In the genomic region with DNA sequence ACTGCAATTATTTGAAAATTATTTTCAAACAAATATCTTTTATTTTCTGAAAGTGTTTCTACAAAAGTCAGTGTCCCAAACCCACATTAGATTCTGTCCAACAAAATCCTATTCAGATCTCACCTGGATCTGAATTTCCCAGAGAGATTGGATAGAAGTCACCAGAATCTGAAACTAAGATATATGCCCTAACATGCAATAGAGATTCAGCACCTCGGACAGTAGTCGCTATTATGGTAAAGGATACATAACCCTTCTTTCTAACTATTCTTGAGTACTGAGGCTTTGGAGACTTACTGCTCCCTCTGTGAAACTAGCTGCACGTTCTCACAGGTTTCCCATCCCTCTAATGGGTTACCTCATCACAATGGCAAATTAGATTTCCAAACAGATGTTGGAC, we compare ENCODE assay signal across 14 cellular contexts.
DNase-seq lines count a peak whose midpoint lies in the region; ATAC-seq, FAIRE-seq and TF ChIP-seq lines count a peak whose summit lies in the region.
"Had no signal": no experiment of that assay in that cellular context is flagged by ENCODE, and none has a peak within 500 bp of the region (broad histone marks: within the 10 kb centered on the region; RNA-seq: fewer than 3 reads in every experiment).

No MANE protein-coding gene starts in this region.

- H3K9me3 ChIP-seq in K562 (replicated peaks; ENCODE audit: control insufficient read depth, insufficient read depth, low read depth, low read length) (no peaks in the 10 kb centered on the region), gastroesophageal sphincter (no peaks in the 10 kb centered on the region)
- H3K9me3 ChIP-seq: adrenal gland had no signal

- no peak for FAIRE-seq in K562 (lab: Jason Lieb, UNC)
- FAIRE-seq: endometrium had no signal

- no peak overlapping the region for H3K4me2 ChIP-seq in K562 (ENCODE audit: insufficient read depth, low read length)

- peak; percentile 11 for DNase-seq in GM12865 (ENCODE audit: low read depth)
- peak; percentile 30 for DNase-seq in M059J (ENCODE audit: low read depth)
- DNase-seq in K562 (ENCODE audit: extremely low read depth in 1 of 4, low spot score in 3 of 4): peak in 2 of 4 experiments; percentile 23 to 34
- peak; percentile 14 for DNase-seq in islet precursor cell
- no peak for DNase-seq in activated CD8-positive, alpha-beta memory T cell treated with anti-CD3 and anti-CD28 coated beads, Interleukin-2, amount 10 ng/mL, durations not matched to agents 7 days and 5 days
- DNase-seq in activated CD4-positive, alpha-beta T cell treated with anti-CD3 and anti-CD28 coated beads, Interleukin-2, amount 50 U/mL, for 4 hours: no peak
- DNase-seq in head of caudate nucleus: no peak
- DNase-seq: adrenal gland; CD8-positive, alpha-beta memory T cell; NCI-H1417; nucleus accumbens had no signal

- intact Hi-C loops in K562 (cut with micrococcal nuclease) (no loop called here), head of caudate nucleus (cut with DNase I) (no loop called here)

- no peak for TF ChIP-seq EP300 in K562 (IDR thresholded peaks at IDR 0.05; ENCODE audit: low read length)
- no peak for TF ChIP-seq EP300 in gastroesophageal sphincter (IDR thresholded peaks at IDR 0.05)

- no peak for TF ChIP-seq POLR2A in K562 (conservative IDR thresholded peaks at IDR 0.05)
- TF ChIP-seq POLR2A in gastroesophageal sphincter (IDR thresholded peaks at IDR 0.05): no peak

- H3K9me3 Mint-ChIP-seq in activated CD8-positive, alpha-beta memory T cell treated with anti-CD3 and anti-CD28 coated beads, Interleukin-2, amount 10 ng/mL, durations not matched to agents 7 days and 5 days (ENCODE audit: low read depth): no peaks in the 10 kb centered on the region
- H3K9me3 Mint-ChIP-seq: stimulated activated effector memory CD8-positive, alpha-beta T cell treated with anti-CD3 and anti-CD28 coated beads, Interleukin-12 subunit alpha, Interleukin-12 subunit beta, amount 100 ng/mL, for 72 hours had no signal

- no peak overlapping the region for H3K4me3 Mint-ChIP-seq in activated CD8-positive, alpha-beta memory T cell treated with anti-CD3 and anti-CD28 coated beads, Interleukin-2, amount 10 ng/mL, durations not matched to agents 7 days and 5 days
- H3K4me3 Mint-ChIP-seq: CD8-positive, alpha-beta memory T cell; stimulated activated effector memory CD8-positive, alpha-beta T cell treated with anti-CD3 and anti-CD28 coated beads, Interleukin-12 subunit alpha, Interleukin-12 subunit beta, amount 100 ng/mL, for 72 hours had no signal

- 0% methylated on average over 3 of the region's 3 CpGs for WGBS in K562 (ENCODE audit: insufficient coverage, low coverage, missing lambda C conversion rate)
- 0 to 4% methylated on average over 3 of the region's 3 CpGs for WGBS in gastroesophageal sphincter (ENCODE audit: low coverage in 1 of 2), 2 donors

- no peak overlapping the region for H3K9ac ChIP-seq in K562 (ENCODE audit: insufficient read depth in 1 of 2, low read depth in 2 of 2, low read length in 2 of 2)

- H3K79me2 ChIP-seq in K562 (ENCODE audit: control insufficient read depth, insufficient read depth, low read length): no peaks in the 10 kb centered on the region

- peaks cover 8 to 11% of the 10 kb centered on the region in 2 experiments; a peak in 4 of 5 replicates for H3K27me3 ChIP-seq in K562 (ENCODE audit: control insufficient read depth in 2 of 2, insufficient read depth in 2 of 2, low read length in 2 of 2)
- H3K27me3 ChIP-seq in gastroesophageal sphincter: no peaks in the 10 kb centered on the region

- H2AFZ ChIP-seq in K562 (ENCODE audit: low read depth, low read length): no peak overlapping the region

- H3K36me3 ChIP-seq in K562 (ENCODE audit: control insufficient read depth, insufficient read depth, low read length): no peaks in the 10 kb centered on the region
- H3K36me3 ChIP-seq in gastroesophageal sphincter: no peaks in the 10 kb centered on the region
- H3K36me3 ChIP-seq: adrenal gland had no signal

- H3K36me3 Mint-ChIP-seq in activated CD8-positive, alpha-beta memory T cell treated with anti-CD3 and anti-CD28 coated beads, Interleukin-2, amount 10 ng/mL, durations not matched to agents 7 days and 5 days: no peaks in the 10 kb centered on the region
- H3K36me3 Mint-ChIP-seq: CD8-positive, alpha-beta memory T cell; stimulated activated effector memory CD8-positive, alpha-beta T cell treated with anti-CD3 and anti-CD28 coated beads, Interleukin-12 subunit alpha, Interleukin-12 subunit beta, amount 100 ng/mL, for 72 hours had no signal

- CTCF ChIA-PET in K562 (lab: Yijun Ruan, JAX; ENCODE audit: low intra/inter-chr PET ratio): no interaction called here
- CTCF ChIA-PET in activated CD8-positive, alpha-beta memory T cell treated with anti-CD3 and anti-CD28 coated beads, Interleukin-2, amount 10 ng/mL, durations not matched to agents 7 days and 5 days (lab: Charles Lee): no interaction called here

- H3K27ac Mint-ChIP-seq in activated CD8-positive, alpha-beta memory T cell treated with anti-CD3 and anti-CD28 coated beads, Interleukin-2, amount 10 ng/mL, durations not matched to agents 7 days and 5 days: no peak overlapping the region
- H3K27ac Mint-ChIP-seq: CD8-positive, alpha-beta memory T cell; stimulated activated effector memory CD8-positive, alpha-beta T cell treated with anti-CD3 and anti-CD28 coated beads, Interleukin-12 subunit alpha, Interleukin-12 subunit beta, amount 100 ng/mL, for 72 hours had no signal

- H3K4me1 Mint-ChIP-seq in activated CD8-positive, alpha-beta memory T cell treated with anti-CD3 and anti-CD28 coated beads, Interleukin-2, amount 10 ng/mL, durations not matched to agents 7 days and 5 days: no peaks in the 10 kb centered on the region
- H3K4me1 Mint-ChIP-seq: CD8-positive, alpha-beta memory T cell; stimulated activated effector memory CD8-positive, alpha-beta T cell treated with anti-CD3 and anti-CD28 coated beads, Interleukin-12 subunit alpha, Interleukin-12 subunit beta, amount 100 ng/mL, for 72 hours had no signal

- H3K4me1 ChIP-seq in K562 (replicated peaks in 1 of 2; ENCODE audit: control insufficient read depth in 2 of 2, insufficient read depth in 2 of 2, low read length in 2 of 2) (no peaks in the 10 kb centered on the region; a peak in 1 of 5 replicates), gastroesophageal sphincter (no peaks in the 10 kb centered on the region)
- H3K4me1 ChIP-seq: adrenal gland had no signal

- H3K4me3 ChIP-seq in GM12865 (ENCODE audit: low read depth, low read length) (no peak overlapping the region), K562 (no peak overlapping the region), gastroesophageal sphincter (no peak overlapping the region)
- H3K4me3 ChIP-seq: adrenal gland had no signal

- ATAC-seq in K562: peak; percentile 71
- no peak for ATAC-seq in activated CD8-positive, alpha-beta memory T cell treated with anti-CD3 and anti-CD28 coated beads, Interleukin-2, amount 10 ng/mL, durations not matched to agents 7 days and 5 days
- no peak for ATAC-seq in gastroesophageal sphincter
- ATAC-seq: stimulated activated effector memory CD8-positive, alpha-beta T cell treated with anti-CD3 and anti-CD28 coated beads, Interleukin-12 subunit alpha, Interleukin-12 subunit beta, amount 100 ng/mL, for 72 hours had no signal

- in situ Hi-C loops in K562 (cut with MboI): no loop called here

- no peaks in the 10 kb centered on the region for H4K20me1 ChIP-seq in K562 (replicated peaks; ENCODE audit: control insufficient read depth, insufficient read depth, low read length)

- no peak for TF ChIP-seq RAD21 in K562 (CRISPR knock-in tag; conservative IDR thresholded peaks at IDR 0.05 in 1 of 2, IDR thresholded peaks at IDR 0.05 in 1 of 2)

- BruUV-seq in K562 (replicated peaks; lab: Mats Ljungman, UMichigan): no TSS peak

- POLR2A ChIA-PET in K562 (lab: Yijun Ruan, JAX): no interaction called here

- no peaks in the 10 kb centered on the region for H3K9me1 ChIP-seq in K562 (ENCODE audit: control insufficient read depth, insufficient read depth, low read length)

- H3K27me3 Mint-ChIP-seq in activated CD8-positive, alpha-beta memory T cell treated with anti-CD3 and anti-CD28 coated beads, Interleukin-2, amount 10 ng/mL, durations not matched to agents 7 days and 5 days: peaks cover 17% of the 10 kb centered on the region

- TF ChIP-seq CTCF in GM12865 (IDR thresholded peaks at IDR 0.05; ENCODE audit: insufficient read depth, low read depth, low read length, missing control alignments): no peak
- TF ChIP-seq CTCF in K562 (IDR thresholded peaks at IDR 0.05 in 2 of 3, conservative IDR thresholded peaks at IDR 0.05 in 1 of 3; ENCODE audit: insufficient read depth in 2 of 3, low read depth in 1 of 3, low read length in 3 of 3): no peak
- no peak for TF ChIP-seq CTCF in gastroesophageal sphincter (IDR thresholded peaks at IDR 0.05)

- H3K27ac ChIP-seq in K562 (ENCODE audit: extremely low read depth, low read depth, low read length): no peak overlapping the region
- no peak overlapping the region for H3K27ac ChIP-seq in gastroesophageal sphincter
- H3K27ac ChIP-seq: adrenal gland had no signal

TF ChIP-seq in K562, 482 proteins besides CTCF, POLR2A, EP300 and RAD21 (continues in another document):
- TF ChIP-seq MIER1 (IDR thresholded peaks at IDR 0.05; ENCODE audit: low read depth) (peak; percentile 91), EHMT2 (IDR thresholded peaks at IDR 0.05) (peak; percentile 95), TEAD2 (tag; IDR thresholded peaks at IDR 0.05) (no peak)
- TF ChIP-seq, protein P1, sequence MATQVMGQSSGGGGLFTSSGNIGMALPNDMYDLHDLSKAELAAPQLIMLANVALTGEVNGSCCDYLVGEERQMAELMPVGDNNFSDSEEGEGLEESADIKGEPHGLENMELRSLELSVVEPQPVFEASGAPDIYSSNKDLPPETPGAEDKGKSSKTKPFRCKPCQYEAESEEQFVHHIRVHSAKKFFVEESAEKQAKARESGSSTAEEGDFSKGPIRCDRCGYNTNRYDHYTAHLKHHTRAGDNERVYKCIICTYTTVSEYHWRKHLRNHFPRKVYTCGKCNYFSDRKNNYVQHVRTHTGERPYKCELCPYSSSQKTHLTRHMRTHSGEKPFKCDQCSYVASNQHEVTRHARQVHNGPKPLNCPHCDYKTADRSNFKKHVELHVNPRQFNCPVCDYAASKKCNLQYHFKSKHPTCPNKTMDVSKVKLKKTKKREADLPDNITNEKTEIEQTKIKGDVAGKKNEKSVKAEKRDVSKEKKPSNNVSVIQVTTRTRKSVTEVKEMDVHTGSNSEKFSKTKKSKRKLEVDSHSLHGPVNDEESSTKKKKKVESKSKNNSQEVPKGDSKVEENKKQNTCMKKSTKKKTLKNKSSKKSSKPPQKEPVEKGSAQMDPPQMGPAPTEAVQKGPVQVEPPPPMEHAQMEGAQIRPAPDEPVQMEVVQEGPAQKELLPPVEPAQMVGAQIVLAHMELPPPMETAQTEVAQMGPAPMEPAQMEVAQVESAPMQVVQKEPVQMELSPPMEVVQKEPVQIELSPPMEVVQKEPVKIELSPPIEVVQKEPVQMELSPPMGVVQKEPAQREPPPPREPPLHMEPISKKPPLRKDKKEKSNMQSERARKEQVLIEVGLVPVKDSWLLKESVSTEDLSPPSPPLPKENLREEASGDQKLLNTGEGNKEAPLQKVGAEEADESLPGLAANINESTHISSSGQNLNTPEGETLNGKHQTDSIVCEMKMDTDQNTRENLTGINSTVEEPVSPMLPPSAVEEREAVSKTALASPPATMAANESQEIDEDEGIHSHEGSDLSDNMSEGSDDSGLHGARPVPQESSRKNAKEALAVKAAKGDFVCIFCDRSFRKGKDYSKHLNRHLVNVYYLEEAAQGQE (CRISPR knock-in tag; IDR thresholded peaks at IDR 0.05; ENCODE audit: low read depth): peak; percentile 81

Comparison
In these comparisons a context has a peak if more than half of its experiments do, and no peak if none do; other contexts are left out.
1. DNase-seq: peak in GM12865 (single experiment), M059J (single experiment) and islet precursor cell (single experiment); none in activated CD8-positive, alpha-beta memory T cell treated with anti-CD3 and anti-CD28 coated beads, Interleukin-2, amount 10 ng/mL, durations not matched to agents 7 days and 5 days (single experiment), activated CD4-positive, alpha-beta T cell treated with anti-CD3 and anti-CD28 coated beads, Interleukin-2, amount 50 U/mL, for 4 hours (0 of 2) and head of caudate nucleus (0 of 42).